Comparison of ENCODE assay signal across 8 cellular contexts in the genomic region with DNA sequence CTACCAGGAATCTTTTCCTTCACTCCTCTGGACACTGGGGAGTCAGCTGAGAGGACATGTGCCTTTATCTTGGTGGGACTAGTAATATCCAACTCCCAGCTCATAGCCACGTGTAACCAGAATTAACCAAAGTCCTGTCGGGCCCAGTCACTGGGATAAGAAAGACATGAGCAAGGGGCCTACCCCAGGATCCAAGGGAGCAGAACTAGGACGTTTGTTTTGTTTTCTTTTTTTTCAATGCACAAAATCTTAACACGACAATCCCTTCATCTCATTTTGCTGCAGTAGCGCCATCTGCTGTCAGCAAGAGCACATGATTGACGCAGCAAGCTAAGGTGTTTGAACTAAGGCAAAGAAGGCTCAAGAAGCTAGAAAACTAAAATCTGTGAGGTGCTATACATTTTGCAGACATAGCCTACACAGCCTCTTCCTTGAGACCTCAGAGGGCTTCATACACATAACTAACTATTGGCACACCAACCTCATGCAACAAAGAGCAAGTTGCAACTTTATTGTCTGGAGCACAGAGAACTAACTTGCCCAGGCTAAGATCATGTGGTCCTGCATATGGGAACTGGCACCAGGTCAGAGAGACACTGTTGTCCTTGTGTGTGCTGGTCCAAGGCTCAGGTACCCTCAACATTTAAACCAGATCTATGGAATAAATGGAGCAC. TPM values are rescaled to one million over a fixed set of nuclear protein-coding genes. Genes with fewer than 3 reads are reported as not detected.
DNase-seq lines count a peak whose midpoint lies in the region; ATAC-seq and TF ChIP-seq lines count a peak whose summit lies in the region.

No MANE protein-coding gene starts in this region.

- H3K36me3 ChIP-seq in left lung = peaks cover 0 to 78% of the 10 kb centered on the region in 2 donors

- TF ChIP-seq CTCF in left lung (IDR thresholded peaks at IDR 0.05) = peak; percentile 73 to 76

- no peaks in the 10 kb centered on the region for H3K27me3 Mint-ChIP-seq in activated CD4-positive, alpha-beta T cell treated with anti-CD3 and anti-CD28 coated beads for 36 hours

- H3K9me3 ChIP-seq in left lung = no peaks in the 10 kb centered on the region

- POLR2A ChIA-PET in activated CD4-positive, alpha-beta T cell treated with anti-CD3 and anti-CD28 coated beads for 36 hours (lab: Charles Lee) = interaction anchor here (0.5 to 1.0 kb wide), 4 partner anchors 34 to 1243 kb away, joined by 3 read pairs; partner anchors contain the start of gene ISG20

- H3K9me3 Mint-ChIP-seq in activated CD4-positive, alpha-beta T cell treated with anti-CD3 and anti-CD28 coated beads for 36 hours (ENCODE audit: low read depth) = no peaks in the 10 kb centered on the region

- H3K36me3 Mint-ChIP-seq in activated CD4-positive, alpha-beta T cell treated with anti-CD3 and anti-CD28 coated beads for 36 hours (ENCODE audit: low read depth) = peaks cover 23% of the 10 kb centered on the region

- no peaks in the 10 kb centered on the region for H3K27me3 ChIP-seq in left lung

- ATAC-seq in activated CD4-positive, alpha-beta T cell treated with anti-CD3 and anti-CD28 coated beads for 36 hours = peak; percentile 31
- ATAC-seq in left lung (peak; percentile 64), HG03095 (IDR thresholded peaks at IDR 0.05; ENCODE audit: unreplicated experiment) (no peak)

- DNase-seq in NCI-H748 (lab: John Stamatoyannopoulos, UW; ENCODE audit: unreplicated experiment) = peak; percentile 47
- DNase-seq in NCI-H748 treated with DMSO at 0.1 percent for 48 hours (lab: John Stamatoyannopoulos, UW) = no peak
- peak; percentile 50 for DNase-seq in NCI-H2196 (lab: John Stamatoyannopoulos, UW; ENCODE audit: unreplicated experiment)
- DNase-seq in activated CD4-positive, alpha-beta T cell treated with anti-CD3 and anti-CD28 coated beads for 36 hours = peak; percentile 84
- DNase-seq in cerebellar cortex (ENCODE audit: low spot score) = peak; percentile 86
- DNase-seq in left lung = peak in 1 of 2 donors; percentile 45
- DNase-seq in stimulated activated CD4-positive, alpha-beta T cell treated with anti-CD3 and anti-CD28 coated beads, Interleukin-4, amount 100 ng/mL, for 48 hours (ENCODE audit: low read depth in 2 of 2) = peak; percentile 47 to 53

- H3K4me3 ChIP-seq in left lung = no peak overlapping the region

- H3K27ac ChIP-seq in left lung = no peak overlapping the region

- CTCF ChIA-PET in activated CD4-positive, alpha-beta T cell treated with anti-CD3 and anti-CD28 coated beads for 36 hours (lab: Charles Lee) = interaction anchor here (0.5 to 4.0 kb wide), 50 partner anchors 9 to 735 kb away, joined by 3 to 90 read pairs (median 4); partner anchors contain the start of genes ARPIN and FANCI

- H3K27ac Mint-ChIP-seq in activated CD4-positive, alpha-beta T cell treated with anti-CD3 and anti-CD28 coated beads for 36 hours = peak overlapping the region; percentile 91

- H3K4me1 Mint-ChIP-seq in activated CD4-positive, alpha-beta T cell treated with anti-CD3 and anti-CD28 coated beads for 36 hours = peaks cover 40% of the 10 kb centered on the region

- peaks cover 0 to 7% of the 10 kb centered on the region in 2 donors for H3K4me1 ChIP-seq in left lung

- no peak overlapping the region for H3K4me3 Mint-ChIP-seq in activated CD4-positive, alpha-beta T cell treated with anti-CD3 and anti-CD28 coated beads for 36 hours

- intact Hi-C loops in activated CD4-positive, alpha-beta T cell treated with anti-CD3 and anti-CD28 coated beads for 36 hours (cut with DNase I, micrococcal nuclease) = loop anchor here (1.0 to 5.0 kb wide), 7 partner anchors 50 to 283 kb away; partner anchors contain the start of gene ABHD2 (in 1 of the 2)
- intact Hi-C loops in left lung (cut with DNase I) = loop anchor here in 1 of 2 donors (5.0 to 10.0 kb wide), 2 partner anchors 120 to 273 kb away; no protein-coding TSS in a partner anchor

RNA-seq across cellular contexts. Expression of gene RLBP1, which starts 43.6 kb away (rescaled TPM):
- not detected for total RNA-seq in activated CD4-positive, alpha-beta T cell treated with anti-CD3 and anti-CD28 coated beads for 36 hours
- total RNA-seq in left lung = not detected
